In the genomic region with DNA sequence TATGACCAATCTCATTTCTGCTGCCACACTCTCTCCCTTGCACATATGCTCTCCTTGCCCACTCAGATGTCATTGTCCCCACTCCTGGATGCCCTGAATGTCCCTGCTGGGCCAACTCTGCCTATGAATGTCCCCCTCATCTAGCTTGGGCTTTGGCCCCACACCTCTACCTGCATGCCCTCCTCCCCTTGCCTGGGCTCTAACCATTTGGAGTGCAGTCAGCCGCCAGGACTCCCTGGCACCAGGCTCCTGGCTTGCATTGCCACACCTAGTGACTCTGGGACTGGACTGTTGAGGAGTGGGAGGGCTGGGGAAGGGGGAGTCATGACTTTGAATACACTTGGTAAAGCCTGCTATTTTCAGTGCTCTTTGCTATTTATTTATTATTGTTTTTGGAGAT, we compare ENCODE assay signal across 23 cellular contexts. TPM values are rescaled to one million over a fixed set of nuclear protein-coding genes. Genes with fewer than 3 reads are reported as not detected.
DNase-seq lines count a peak whose midpoint lies in the region; ATAC-seq and TF ChIP-seq lines count a peak whose summit lies in the region.
"Had no signal": no experiment of that assay in that cellular context is flagged by ENCODE, and none has a peak within 500 bp of the region (broad histone marks: within the 10 kb centered on the region; RNA-seq: fewer than 3 reads in every experiment).

No MANE protein-coding gene starts in this region.

- H3K36me3 Mint-ChIP-seq in activated naive CD4-positive, alpha-beta T cell treated with anti-CD3 and anti-CD28 coated beads, Interleukin-2, amount 50 U/mL, for 72 hours = peaks cover 6 to 19% of the 10 kb centered on the region in 2 donors
- H3K36me3 Mint-ChIP-seq in IgD-negative memory B cell = peaks cover 15% of the 10 kb centered on the region
- H3K36me3 Mint-ChIP-seq in progenitor cell of endocrine pancreas (ENCODE audit: insufficient read depth) = peaks cover 46% of the 10 kb centered on the region

- peaks cover 0 to 2% (median 2%) of the 10 kb centered on the region in 3 donors for H3K4me1 Mint-ChIP-seq in IgD-negative memory B cell
- no peaks in the 10 kb centered on the region for H3K4me1 Mint-ChIP-seq in progenitor cell of endocrine pancreas (ENCODE audit: low read depth)

- no peak for DNase-seq in activated naive CD4-positive, alpha-beta T cell treated with anti-CD3 and anti-CD28 coated beads, Interleukin-2, amount 50 U/mL, for 72 hours (ENCODE audit: low spot score in 2 of 2)
- DNase-seq in activated naive CD4-positive, alpha-beta T cell treated with anti-CD3 and anti-CD28 coated beads, Interleukin-2, amount 50 U/mL, for 16 hours = no peak
- DNase-seq in coronary artery (ENCODE audit: low spot score) (peak; percentile 14), progenitor cell of endocrine pancreas (ENCODE audit: low spot score, unreplicated experiment) (no peak), GM13977 (ENCODE audit: low spot score) (no peak), KBM-7 (no peak)
- DNase-seq: activated gamma-delta T cell; caudate nucleus; DMS53; foreskin melanocyte; GF-D8; HFFc6; immature natural killer cell; Kasumi-1; midbrain; NCI-H187; NCI-H69; small intestine; stimulated activated naive CD4-positive, alpha-beta T cell had no signal

- H3K4me3 Mint-ChIP-seq in IgD-negative memory B cell (no peak overlapping the region), progenitor cell of endocrine pancreas (ENCODE audit: low read depth) (no peak overlapping the region)
- H3K4me3 Mint-ChIP-seq: HFFc6, immature natural killer cell had no signal

- ATAC-seq in activated naive CD4-positive, alpha-beta T cell treated with anti-CD3 and anti-CD28 coated beads, Interleukin-2, amount 50 U/mL, for 72 hours = no peak
- no peak for ATAC-seq in GM18867 (IDR thresholded peaks at IDR 0.05; ENCODE audit: unreplicated experiment)
- ATAC-seq: left lobe of liver had no signal

- no peak overlapping the region for H3K4me3 ChIP-seq in coronary artery
- H3K4me3 ChIP-seq: hepatocyte had no signal

- no peak overlapping the region for H3K27ac ChIP-seq in coronary artery
- H3K27ac ChIP-seq: hepatocyte had no signal

- in situ Hi-C loops in GM13977 (cut with MboI; ENCODE audit: low pct_unique_long_range_greater_than_20kb, low sequenced_read_pairs, unreplicated experiment) (no loop called here), KBM-7 (cut with MboI; ENCODE audit: low pct_unique_long_range_greater_than_20kb, low sequenced_read_pairs) (no loop called here)

- peak overlapping the region; percentile 32 to 73 for H3K27ac Mint-ChIP-seq in activated naive CD4-positive, alpha-beta T cell treated with anti-CD3 and anti-CD28 coated beads, Interleukin-2, amount 50 U/mL, for 72 hours
- H3K27ac Mint-ChIP-seq in IgD-negative memory B cell = peak overlapping the region; percentile 5 to 13 (median 12)
- peak overlapping the region; percentile 25 for H3K27ac Mint-ChIP-seq in progenitor cell of endocrine pancreas
- H3K27ac Mint-ChIP-seq: HFFc6 had no signal

- no peak for TF ChIP-seq CTCF in coronary artery (IDR thresholded peaks at IDR 0.05)
- no peak for TF ChIP-seq CTCF in progenitor cell of endocrine pancreas (IDR thresholded peaks at IDR 0.05; ENCODE audit: unreplicated experiment)
- TF ChIP-seq CTCF in GM13977 (IDR thresholded peaks at IDR 0.05; ENCODE audit: extremely low read depth, insufficient read depth, missing control alignments) = no peak

- H3K27me3 Mint-ChIP-seq in IgD-negative memory B cell = no peaks in the 10 kb centered on the region
- H3K27me3 Mint-ChIP-seq in progenitor cell of endocrine pancreas = no peaks in the 10 kb centered on the region

- H3K9me3 Mint-ChIP-seq in activated naive CD4-positive, alpha-beta T cell treated with anti-CD3 and anti-CD28 coated beads, Interleukin-2, amount 50 U/mL, for 72 hours = no peaks in the 10 kb centered on the region
- H3K9me3 Mint-ChIP-seq in IgD-negative memory B cell (no peaks in the 10 kb centered on the region), progenitor cell of endocrine pancreas (ENCODE audit: low read depth) (no peaks in the 10 kb centered on the region)
- H3K9me3 Mint-ChIP-seq: HFFc6, immature natural killer cell had no signal

RNA-seq across cellular contexts. Expression of gene POMT1, which starts 41.6 kb away (rescaled TPM):
- 10 to 100 TPM; 49.6 to 73.4 TPM for total RNA-seq in activated naive CD4-positive, alpha-beta T cell treated with anti-CD3 and anti-CD28 coated beads, Interleukin-2, amount 50 U/mL, for 72 hours
- polyA plus RNA-seq in IgD-negative memory B cell = 5.1 TPM
- total RNA-seq in progenitor cell of endocrine pancreas = 61.0 and 64.3 TPM in 2 replicates
